In genomic region chr2:132670961-132671781, GRCh38 we compare ENCODE assay signal across 8 cellular contexts. TPM values are rescaled to one million over a fixed set of nuclear protein-coding genes. Genes with fewer than 3 reads are reported as not detected.
DNase-seq lines count a peak whose midpoint lies in the region; ATAC-seq and TF ChIP-seq lines count a peak whose summit lies in the region.

No MANE protein-coding gene starts in this region.

- POLR2A ChIA-PET in CD8-positive, alpha-beta T cell (lab: Charles Lee), result no interaction called here

- H3K9ac ChIP-seq in Karpas-422 (ENCODE audit: low read length), result no peak overlapping the region

- H3K36me3 Mint-ChIP-seq in nephron (ENCODE audit: low read depth), result peaks cover 4% of the 10 kb centered on the region
- H3K36me3 Mint-ChIP-seq in CD8-positive, alpha-beta T cell, result no peaks in the 10 kb centered on the region

- no peaks in the 10 kb centered on the region for H3K4me1 ChIP-seq in Karpas-422 (ENCODE audit: low read length)
- no peaks in the 10 kb centered on the region for H3K4me1 ChIP-seq in CD8-positive, alpha-beta T cell (ENCODE audit: insufficient read depth, low read length)

- no peaks in the 10 kb centered on the region for H3K9me2 ChIP-seq in Karpas-422 (replicated peaks; ENCODE audit: insufficient read depth, low read length)

- H4K20me1 ChIP-seq in Karpas-422 (ENCODE audit: insufficient read depth, low read depth, low read length), result no peaks in the 10 kb centered on the region

- peaks cover 18% of the 10 kb centered on the region for H3K4me1 Mint-ChIP-seq in nephron
- no peaks in the 10 kb centered on the region for H3K4me1 Mint-ChIP-seq in CD8-positive, alpha-beta T cell (ENCODE audit: low read depth)

- H3K9me3 Mint-ChIP-seq in nephron, result no peaks in the 10 kb centered on the region
- H3K9me3 Mint-ChIP-seq in CD8-positive, alpha-beta T cell, result no peaks in the 10 kb centered on the region

- H3K27ac ChIP-seq in epithelial cell of prostate (no peak overlapping the region), Karpas-422 (ENCODE audit: low read length) (no peak overlapping the region)
- no peak overlapping the region for H3K27ac ChIP-seq in CD8-positive, alpha-beta T cell (ENCODE audit: low read depth, low read length)

- no peak overlapping the region for H2AFZ ChIP-seq in Karpas-422 (ENCODE audit: low read length)

- CTCF ChIA-PET in CD8-positive, alpha-beta T cell (lab: Charles Lee), result no interaction called here

- H3K79me2 ChIP-seq in Karpas-422 (ENCODE audit: low read length), result no peaks in the 10 kb centered on the region

- peak overlapping the region; percentile 65 for H3K4me3 ChIP-seq in AG09309 (ENCODE audit: control insufficient read depth, low read depth, low read length)
- no peak overlapping the region for H3K4me3 ChIP-seq in Karpas-422 (ENCODE audit: low read length)
- H3K4me3 ChIP-seq in CD8-positive, alpha-beta T cell (ENCODE audit: low read depth, low read length), result no peak overlapping the region

- H3K27ac Mint-ChIP-seq in nephron, result peak overlapping the region in 2 of 3 experiments; percentile 4 to 22
- no peak overlapping the region for H3K27ac Mint-ChIP-seq in CD8-positive, alpha-beta T cell

- no peak for ATAC-seq in CD8-positive, alpha-beta T cell
- no peak for ATAC-seq in HG03135 (IDR thresholded peaks at IDR 0.05; ENCODE audit: unreplicated experiment)

- DNase-seq in AG09309 (ENCODE audit: low read depth) (peak; percentile 64), M059J (ENCODE audit: low read depth) (peak; percentile 97), epithelial cell of prostate (ENCODE audit: low read depth, low spot score) (peak; percentile 16), NCI-H510A (lab: John Stamatoyannopoulos, UW) (no peak), Karpas-422 (no peak)
- DNase-seq in CD8-positive, alpha-beta T cell, result no peak

- no peaks in the 10 kb centered on the region for H3K9me3 ChIP-seq in Karpas-422 (ENCODE audit: low read length)
- no peaks in the 10 kb centered on the region for H3K9me3 ChIP-seq in CD8-positive, alpha-beta T cell (ENCODE audit: low read length)

- no peaks in the 10 kb centered on the region for H3K27me3 ChIP-seq in Karpas-422 (ENCODE audit: low read length)
- peaks cover 4% of the 10 kb centered on the region for H3K27me3 ChIP-seq in CD8-positive, alpha-beta T cell (ENCODE audit: insufficient read depth, low read length)

- no peaks in the 10 kb centered on the region for H3K36me3 ChIP-seq in Karpas-422 (ENCODE audit: insufficient read depth, low read length)
- no peaks in the 10 kb centered on the region for H3K36me3 ChIP-seq in CD8-positive, alpha-beta T cell (ENCODE audit: insufficient read depth, low read length)

- peak overlapping the region; percentile 86 to 90 (median 87) for H3K4me3 Mint-ChIP-seq in nephron
- no peak overlapping the region for H3K4me3 Mint-ChIP-seq in CD8-positive, alpha-beta T cell

- peaks cover 77% of the 10 kb centered on the region for H3K27me3 Mint-ChIP-seq in nephron (ENCODE audit: low read depth)
- peaks cover 33% of the 10 kb centered on the region for H3K27me3 Mint-ChIP-seq in CD8-positive, alpha-beta T cell (ENCODE audit: low read depth)

- H3K4me2 ChIP-seq in Karpas-422 (ENCODE audit: low read depth, low read length, poor library complexity, severe bottlenecking), result no peak overlapping the region

- intact Hi-C loops in CD8-positive, alpha-beta T cell (cut with DNase I, micrococcal nuclease), result no loop called here

- no peak for TF ChIP-seq CTCF in AG09309 (IDR thresholded peaks at IDR 0.05; ENCODE audit: control insufficient read depth, insufficient read depth, low read depth, low read length, missing control alignments)
- no peak for TF ChIP-seq CTCF in nephron (IDR thresholded peaks at IDR 0.05; ENCODE audit: unreplicated experiment in 3 of 3)
- TF ChIP-seq CTCF in CD8-positive, alpha-beta T cell (IDR thresholded peaks at IDR 0.05), result no peak

RNA-seq across cellular contexts. Expression of gene LYPD1, which starts 1.2 kb away (rescaled TPM):
- total RNA-seq in M059J (2014; rRNA removed; shearing (Covaris generic)), result 145 and 146 TPM in 2 replicates
- 0.29 TPM in 1 of 2 replicates, not detected in the other for total RNA-seq in Karpas-422 (2014; rRNA removed; shearing (Covaris generic); ENCODE audit: low replicate concordance)
- total RNA-seq in CD8-positive, alpha-beta T cell, result not detected

Comparison
In these comparisons a context has a peak if more than half of its experiments do, and no peak if none do; other contexts are left out.
1. DNase-seq: peak in AG09309 (single experiment), M059J (single experiment) and epithelial cell of prostate (single experiment); none in NCI-H510A (single experiment), Karpas-422 (single experiment) and CD8-positive, alpha-beta T cell (0 of 7).
2. RNA of gene LYPD1, which starts 1.2 kb away (total RNA-seq): 145 to 146 TPM in M059J; 0.29 TPM in Karpas-422 and not detected in CD8-positive, alpha-beta T cell; every median in the first group is over 100 times any median in the second.